Comparison of ENCODE assay signal across 31 cellular contexts in the genomic region with DNA sequence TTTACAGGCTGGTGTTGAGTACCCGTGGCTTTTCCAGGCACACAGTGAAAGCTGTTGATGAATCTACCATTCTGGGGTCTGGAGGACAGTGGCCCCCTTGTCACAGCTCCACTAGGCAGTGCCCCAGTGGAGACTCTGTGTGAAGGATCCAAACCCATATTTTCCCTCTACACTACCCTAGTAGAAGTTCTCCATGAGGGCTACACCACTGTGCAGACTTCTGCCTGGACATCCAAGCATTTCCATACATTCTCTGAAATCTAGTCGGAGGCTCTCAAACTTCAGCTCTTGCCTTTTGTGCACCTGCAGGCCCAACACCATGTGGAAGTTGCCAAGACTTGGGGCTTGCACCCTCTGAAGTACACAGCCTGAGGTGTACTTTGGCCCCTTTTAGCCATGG.
"Had no signal": no experiment of that assay in that cellular context is flagged by ENCODE, and none has a peak within 500 bp of the region (broad histone marks: within the 10 kb centered on the region; RNA-seq: fewer than 3 reads in every experiment).

No MANE protein-coding gene starts in this region.

- H3K36me3 ChIP-seq: ascending aorta, breast epithelium, cardiac muscle cell, colonic mucosa, WERI-Rb-1 had no signal

- H3K27ac ChIP-seq: ascending aorta, breast epithelium, cardiac muscle cell, colonic mucosa, dorsolateral prefrontal cortex, WERI-Rb-1 had no signal

- FAIRE-seq: frontal cortex had no signal

- H3K9me3 ChIP-seq: ascending aorta, colonic mucosa had no signal

- H3K27me3 ChIP-seq: ascending aorta, breast epithelium, cardiac muscle cell, colonic mucosa, dorsolateral prefrontal cortex had no signal

- ATAC-seq: activated CD4-positive, CD25-positive, alpha-beta regulatory T cell treated with anti-CD3 and anti-CD28 coated beads, Interleukin-2, amount 50 U/mL, for 24 hours; activated naive CD4-positive, alpha-beta T cell treated with anti-CD3 and anti-CD28 coated beads, Interleukin-2, amount 50 U/mL, for 72 hours; activated T-cell treated with anti-CD3 and anti-CD28 coated beads, Interleukin-2, amount 50 U/mL, for 72 hours; esophagus mucosa; T-helper 17 cell had no signal

- DNase-seq: activated B cell treated with CpG ODN at 0.5 μM for 24 hours; activated CD4-positive, alpha-beta memory T cell treated with anti-CD3 and anti-CD28 coated beads, Interleukin-2, amount 10 ng/mL, durations not matched to agents 7 days and 5 days; activated CD4-positive, alpha-beta T cell treated with anti-CD3 and anti-CD28 coated beads, Interleukin-2, amount 10 ng/mL, durations not matched to agents 7 days and 5 days; activated CD4-positive, alpha-beta T cell treated with anti-CD3 and anti-CD28 coated beads, Interleukin-2, amount 50 U/mL, for 4 hours; activated CD8-positive, alpha-beta memory T cell treated with anti-CD3 and anti-CD28 coated beads, Interleukin-2, amount 50 U/mL, for 48 hours; activated gamma-delta T cell; activated naive CD4-positive, alpha-beta T cell; activated naive CD4-positive, alpha-beta T cell treated with anti-CD3 and anti-CD28 coated beads, Interleukin-2, amount 10 ng/mL, durations not matched to agents 7 days and 5 days; activated naive CD8-positive, alpha-beta T cell treated with anti-CD3 and anti-CD28 coated beads, Interleukin-2, amount 10 ng/mL, durations not matched to agents 7 days and 5 days; activated T-cell treated with anti-CD3 and anti-CD28 coated beads for 4 hours; activated T-cell treated with anti-CD3 and anti-CD28 coated beads, Interleukin-2, amount 50 U/mL, for 24 hours; activated T-cell treated with anti-CD3 and anti-CD28 coated beads, Interleukin-2, amount 50 U/mL, for 72 hours; central memory CD4-positive, alpha-beta T cell; cerebellar nuclear complex; colonic mucosa; dorsolateral prefrontal cortex; effector memory CD4-positive, alpha-beta T cell; endodermal cell; foreskin fibroblast; head of caudate nucleus; T-helper 1 cell; T-helper 17 cell; T1000; WERI-Rb-1 had no signal

- H3K4me1 ChIP-seq: ascending aorta, breast epithelium, colonic mucosa had no signal

- H3K4me3 ChIP-seq: ascending aorta, breast epithelium, cardiac muscle cell, colonic mucosa, dorsolateral prefrontal cortex had no signal
